In the genomic region with DNA sequence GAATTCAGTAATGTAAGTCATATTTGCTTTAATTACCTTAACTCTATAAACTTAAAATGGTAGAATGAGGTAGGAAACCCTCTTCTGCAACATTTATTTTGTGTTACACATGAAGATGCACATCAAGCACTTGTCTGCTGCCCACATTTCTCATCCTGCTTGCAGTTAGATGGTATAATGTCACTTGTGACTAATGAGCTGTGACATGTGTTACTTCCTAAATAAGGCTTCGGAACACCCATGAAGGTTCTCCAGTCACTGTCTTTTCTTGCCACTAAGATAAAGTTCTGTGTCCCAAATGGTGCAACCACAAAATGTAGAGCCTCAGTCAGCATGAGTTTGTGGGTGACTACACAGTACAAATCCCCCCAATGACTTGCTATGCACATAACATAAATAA, we compare ENCODE assay signal across 26 cellular contexts.
"Had no signal": no experiment of that assay in that cellular context is flagged by ENCODE, and none has a peak within 500 bp of the region (broad histone marks: within the 10 kb centered on the region; RNA-seq: fewer than 3 reads in every experiment).

No MANE protein-coding gene starts in this region.

- H3K36me3 ChIP-seq: brain microvascular endothelial cell, cardiac muscle cell, Peyer's patch, SJCRH30 had no signal

- H3K36me3 Mint-ChIP-seq: activated CD8-positive, alpha-beta memory T cell treated with anti-CD3 and anti-CD28 coated beads, Interleukin-2, amount 10 ng/mL, durations not matched to agents 7 days and 5 days; activated naive CD4-positive, alpha-beta T cell treated with anti-CD3 and anti-CD28 coated beads, Interleukin-2, amount 50 U/mL, for 72 hours; WTC11 had no signal

- H3K27me3 Mint-ChIP-seq: activated CD8-positive, alpha-beta memory T cell treated with anti-CD3 and anti-CD28 coated beads, Interleukin-2, amount 10 ng/mL, durations not matched to agents 7 days and 5 days; activated naive CD8-positive, alpha-beta T cell treated with anti-CD3 and anti-CD28 coated beads, Interleukin-2, amount 50 U/mL, for 24 hours; activated T-cell treated with anti-CD3 and anti-CD28 coated beads, Interleukin-2, amount 50 U/mL, for 24 hours had no signal

- ATAC-seq: activated CD8-positive, alpha-beta memory T cell treated with anti-CD3 and anti-CD28 coated beads, Interleukin-2, amount 10 ng/mL, durations not matched to agents 7 days and 5 days; activated CD8-positive, alpha-beta T cell treated with anti-CD3 and anti-CD28 coated beads, Interleukin-2, amount 10 ng/mL, durations not matched to agents 7 days and 5 days; activated naive CD8-positive, alpha-beta T cell treated with anti-CD3 and anti-CD28 coated beads, Interleukin-2, amount 50 U/mL, for 24 hours; WTC11 had no signal

- H3K4me1 Mint-ChIP-seq: activated CD8-positive, alpha-beta memory T cell treated with anti-CD3 and anti-CD28 coated beads, Interleukin-2, amount 10 ng/mL, durations not matched to agents 7 days and 5 days; activated naive CD8-positive, alpha-beta T cell treated with anti-CD3 and anti-CD28 coated beads, Interleukin-2, amount 50 U/mL, for 24 hours had no signal

- DNase-seq: activated CD4-positive, alpha-beta T cell treated with anti-CD3 and anti-CD28 coated beads for 48 hours; activated CD4-positive, alpha-beta T cell treated with anti-CD3 and anti-CD28 coated beads, Interleukin-2, amount 50 U/mL, for 4 hours; activated CD4-positive, CD25-positive, alpha-beta regulatory T cell treated with anti-CD3 and anti-CD28 coated beads, Interleukin-2, amount 50 U/mL, for 72 hours; activated CD8-positive, alpha-beta memory T cell treated with anti-CD3 and anti-CD28 coated beads, Interleukin-2, amount 10 ng/mL, durations not matched to agents 7 days and 5 days; activated CD8-positive, alpha-beta T cell treated with anti-CD3 and anti-CD28 coated beads, Interleukin-2, amount 10 ng/mL, durations not matched to agents 7 days and 5 days; activated effector memory CD4-positive, alpha-beta T cell treated with Interleukin-2 at 50 U/mL for 16 hours; activated naive CD4-positive, alpha-beta T cell treated with Interleukin-2 at 50 U/mL for 16 hours; activated naive CD8-positive, alpha-beta T cell treated with anti-CD3 and anti-CD28 coated beads, Interleukin-2, amount 50 U/mL, for 24 hours; activated T-cell treated with anti-CD3 and anti-CD28 coated beads, Interleukin-2, amount 50 U/mL, for 24 hours; amniotic stem cell; brain microvascular endothelial cell; NCI-H1048; NCI-H1417; NCI-H1930; NCI-H345; NCI-H510A treated with DMSO at 0.1 percent for 48 hours; Peyer's patch; Right ventricle myocardium superior; SJCRH30; SK-N-SH; T-helper 1 cell had no signal

- H3K27ac Mint-ChIP-seq: activated CD8-positive, alpha-beta memory T cell treated with anti-CD3 and anti-CD28 coated beads, Interleukin-2, amount 10 ng/mL, durations not matched to agents 7 days and 5 days; activated CD8-positive, alpha-beta T cell treated with anti-CD3 and anti-CD28 coated beads, Interleukin-2, amount 10 ng/mL, durations not matched to agents 7 days and 5 days; activated naive CD4-positive, alpha-beta T cell treated with anti-CD3 and anti-CD28 coated beads, Interleukin-2, amount 50 U/mL, for 72 hours; activated naive CD8-positive, alpha-beta T cell treated with anti-CD3 and anti-CD28 coated beads, Interleukin-2, amount 50 U/mL, for 24 hours; activated T-cell treated with anti-CD3 and anti-CD28 coated beads, Interleukin-2, amount 50 U/mL, for 24 hours; activated T-helper 1 cell treated with anti-CD3 and anti-CD28 coated beads, Interleukin-12 subunit alpha, Interleukin-12 subunit beta, Interleukin-2, Interleukin-4 antibody, amounts not matched to agents 30 ng/mL and 10 ng/mL and 1 ng/mL, durations not matched to agents 14 hours and 24 hours and 36 hours; WTC11 had no signal

- H3K9me3 ChIP-seq: Peyer's patch, SJCRH30, SK-N-SH had no signal

- H3K27me3 ChIP-seq: brain microvascular endothelial cell, cardiac muscle cell, Peyer's patch, SJCRH30 had no signal

- H3K4me3 Mint-ChIP-seq: activated CD8-positive, alpha-beta memory T cell treated with anti-CD3 and anti-CD28 coated beads, Interleukin-2, amount 10 ng/mL, durations not matched to agents 7 days and 5 days; activated CD8-positive, alpha-beta T cell treated with anti-CD3 and anti-CD28 coated beads, Interleukin-2, amount 10 ng/mL, durations not matched to agents 7 days and 5 days; activated naive CD8-positive, alpha-beta T cell treated with anti-CD3 and anti-CD28 coated beads, Interleukin-2, amount 50 U/mL, for 24 hours; activated T-cell treated with anti-CD3 and anti-CD28 coated beads, Interleukin-2, amount 50 U/mL, for 24 hours; activated T-helper 1 cell treated with anti-CD3 and anti-CD28 coated beads, Interleukin-12 subunit alpha, Interleukin-12 subunit beta, Interleukin-2, Interleukin-4 antibody, amounts not matched to agents 30 ng/mL and 10 ng/mL and 1 ng/mL, durations not matched to agents 14 hours and 24 hours and 36 hours; WTC11 had no signal

- H3K4me1 ChIP-seq: SJCRH30 had no signal

- H3K27ac ChIP-seq: brain microvascular endothelial cell, cardiac muscle cell, Peyer's patch, RWPE1, SJCRH30 had no signal

- H3K9me3 Mint-ChIP-seq: activated naive CD4-positive, alpha-beta T cell treated with anti-CD3 and anti-CD28 coated beads, Interleukin-2, amount 50 U/mL, for 72 hours; activated naive CD8-positive, alpha-beta T cell treated with anti-CD3 and anti-CD28 coated beads, Interleukin-2, amount 50 U/mL, for 24 hours; activated T-cell treated with anti-CD3 and anti-CD28 coated beads, Interleukin-2, amount 50 U/mL, for 24 hours; activated T-helper 1 cell treated with anti-CD3 and anti-CD28 coated beads, Interleukin-12 subunit alpha, Interleukin-12 subunit beta, Interleukin-2, Interleukin-4 antibody, amounts not matched to agents 30 ng/mL and 10 ng/mL and 1 ng/mL, durations not matched to agents 14 hours and 24 hours and 36 hours had no signal

- H3K4me3 ChIP-seq: cardiac muscle cell, Peyer's patch, SJCRH30 had no signal

- H3K4me2 ChIP-seq: SK-N-SH had no signal

- H3K9ac ChIP-seq: SK-N-SH had no signal
